In genomic region chr13:44305216-44305615, GRCh38 we compare ENCODE assay signal across 17 cellular contexts.
DNase-seq lines count a peak whose midpoint lies in the region; ATAC-seq and TF ChIP-seq lines count a peak whose summit lies in the region.
"Had no signal": no experiment of that assay in that cellular context is flagged by ENCODE, and none has a peak within 500 bp of the region (broad histone marks: within the 10 kb centered on the region; RNA-seq: fewer than 3 reads in every experiment).

No MANE protein-coding gene starts in this region.

- H3K36me3 ChIP-seq in heart left ventricle = no peaks in the 10 kb centered on the region
- no peaks in the 10 kb centered on the region for H3K36me3 ChIP-seq in uterus

- H3K27me3 ChIP-seq in heart left ventricle (no peaks in the 10 kb centered on the region), uterus (no peaks in the 10 kb centered on the region)

- no peak for TF ChIP-seq CTCF in heart left ventricle (IDR thresholded peaks at IDR 0.05)
- TF ChIP-seq CTCF in coronary artery (IDR thresholded peaks at IDR 0.05) = no peak
- no peak for TF ChIP-seq CTCF in nephron progenitor cell (IDR thresholded peaks at IDR 0.05)
- TF ChIP-seq CTCF in uterus (IDR thresholded peaks at IDR 0.05) = no peak

- no peak for ATAC-seq in heart left ventricle
- ATAC-seq: CD8-positive, alpha-beta T cell; K562; T-cell had no signal

- H3K4me1 Mint-ChIP-seq in nephron progenitor cell = peaks cover 97% of the 10 kb centered on the region

- no peaks in the 10 kb centered on the region for H3K36me3 Mint-ChIP-seq in nephron progenitor cell (ENCODE audit: low read depth)
- H3K36me3 Mint-ChIP-seq: activated naive CD8-positive, alpha-beta T cell treated with anti-CD3 and anti-CD28 coated beads, Interleukin-2, amount 10 ng/mL, durations not matched to agents 7 days and 5 days; CD8-positive, alpha-beta T cell; T-cell had no signal

- H3K4me3 ChIP-seq in heart left ventricle (no peak overlapping the region), coronary artery (no peak overlapping the region), uterus (no peak overlapping the region)
- H3K4me3 ChIP-seq: K562 had no signal

- H3K27ac ChIP-seq in heart left ventricle = peak overlapping the region in 9 of 12 donors; percentile 3 to 96 (median 89)
- peak overlapping the region; percentile 57 to 82 for H3K27ac ChIP-seq in coronary artery
- peak overlapping the region; percentile 83 to 92 for H3K27ac ChIP-seq in uterus

- H3K4me1 ChIP-seq in heart left ventricle = peaks cover 18 to 88% (median 67%) of the 10 kb centered on the region in 12 donors
- peaks cover 15 to 25% of the 10 kb centered on the region in 2 donors for H3K4me1 ChIP-seq in uterus

- no peak overlapping the region for H3K4me3 Mint-ChIP-seq in nephron progenitor cell
- H3K4me3 Mint-ChIP-seq: activated naive CD8-positive, alpha-beta T cell treated with anti-CD3 and anti-CD28 coated beads, Interleukin-2, amount 10 ng/mL, durations not matched to agents 7 days and 5 days; CD8-positive, alpha-beta T cell had no signal

- TF ChIP-seq POLR2A in heart left ventricle (IDR thresholded peaks at IDR 0.05) (no peak), uterus (IDR thresholded peaks at IDR 0.05) (no peak)

- intact Hi-C loops in heart left ventricle (cut with DNase I) = loop anchor here in 9 of 10 donors (2.0 to 10.0 kb wide), 10 partner anchors 33 to 253 kb away; partner anchors contain the start of gene SERP2 (in 1 of the 9)
- intact Hi-C loops in cardiac septum (cut with DNase I) = loop anchor here (5.0 kb wide), 2 partner anchors 67 to 113 kb away; partner anchors contain the start of gene SERP2
- intact Hi-C loops in uterus (cut with DNase I; ENCODE audit: low total_unique reads) = no loop called here

- 89 to 95% (median 94%) methylated on average over 5 of the region's 5 CpGs for WGBS in heart left ventricle, 4 donors

- no peaks in the 10 kb centered on the region for H3K9me3 Mint-ChIP-seq in nephron progenitor cell
- H3K9me3 Mint-ChIP-seq: CD8-positive, alpha-beta T cell had no signal

- H3K9me3 ChIP-seq in heart left ventricle (no peaks in the 10 kb centered on the region), uterus (no peaks in the 10 kb centered on the region)

- H3K27me3 Mint-ChIP-seq in nephron progenitor cell (ENCODE audit: low read depth, poor library complexity) = peaks cover 3% of the 10 kb centered on the region

- DNase-seq in heart left ventricle (no peak), cardiac septum (ENCODE audit: low spot score) (no peak), coronary artery (ENCODE audit: low spot score) (peak; percentile 63), nephron progenitor cell (no peak), uterus (no peak), NCI-H446 treated with DMSO at 0.1 percent for 48 hours (lab: John Stamatoyannopoulos, UW) (no peak), cerebellar cortex (ENCODE audit: low spot score) (no peak), HK-2 (ENCODE audit: unreplicated experiment) (no peak)
- DNase-seq: activated CD4-positive, alpha-beta T cell treated with anti-CD3 and anti-CD28 coated beads for 1 hour; activated naive CD8-positive, alpha-beta T cell treated with anti-CD3 and anti-CD28 coated beads, Interleukin-2, amount 10 ng/mL, durations not matched to agents 7 days and 5 days; CD8-positive, alpha-beta T cell; GDM1; NCI-H1105 treated with DMSO at 0.1 percent for 48 hours; NCI-H510A; stimulated activated CD4-positive, alpha-beta T cell treated with anti-CD3 and anti-CD28 coated beads, Interleukin-2, amount 100 ng/mL, for 48 hours; T-cell had no signal

- peak overlapping the region; percentile 100 for H3K27ac Mint-ChIP-seq in nephron progenitor cell
- H3K27ac Mint-ChIP-seq: activated naive CD8-positive, alpha-beta T cell treated with anti-CD3 and anti-CD28 coated beads, Interleukin-2, amount 10 ng/mL, durations not matched to agents 7 days and 5 days; CD8-positive, alpha-beta T cell had no signal
